In the genomic region with DNA sequence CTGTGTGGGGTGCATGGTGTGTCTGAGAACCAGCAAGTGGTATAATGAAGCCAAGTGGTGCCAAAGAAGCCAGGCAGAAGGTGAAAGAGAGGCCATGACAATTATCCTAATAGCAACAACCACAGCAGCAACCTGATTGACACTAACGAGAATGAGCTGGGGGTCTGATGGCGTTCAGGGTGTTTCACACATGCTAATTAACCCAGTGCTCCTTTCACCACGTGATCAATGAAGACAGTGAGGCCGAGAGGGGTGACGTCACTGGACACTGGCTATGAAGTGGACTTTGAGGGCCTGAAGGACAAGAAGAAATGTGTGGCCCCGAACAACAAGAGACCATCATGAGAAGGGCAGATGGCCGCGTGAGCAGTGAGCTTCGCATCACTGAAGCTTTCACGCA, we compare ENCODE assay signal across 22 cellular contexts.
"Had no signal": no experiment of that assay in that cellular context is flagged by ENCODE, and none has a peak within 500 bp of the region (broad histone marks: within the 10 kb centered on the region; RNA-seq: fewer than 3 reads in every experiment).

No MANE protein-coding gene starts in this region.

- FAIRE-seq: astrocyte, keratinocyte had no signal

- H3K27ac ChIP-seq: breast epithelium, coronary artery, epithelial cell of prostate, heart left ventricle, lower lobe of right lung, spleen, thoracic aorta had no signal

- H3K27me3 Mint-ChIP-seq: activated CD4-positive, alpha-beta memory T cell treated with anti-CD3 and anti-CD28 coated beads for 36 hours; type B pancreatic cell had no signal

- H3K4me3 Mint-ChIP-seq: activated CD4-positive, alpha-beta memory T cell treated with anti-CD3 and anti-CD28 coated beads for 36 hours; neural crest cell; type B pancreatic cell had no signal

- H3K36me3 ChIP-seq: breast epithelium, heart left ventricle, lower lobe of right lung, spleen, thoracic aorta had no signal

- ATAC-seq: activated naive CD4-positive, alpha-beta T cell treated with anti-CD3 and anti-CD28 coated beads, Interleukin-2, amount 50 U/mL, for 72 hours; heart left ventricle; left lobe of liver; lower lobe of right lung; mucosa of descending colon had no signal

- H3K27me3 ChIP-seq: breast epithelium, heart left ventricle had no signal

- H3K4me1 ChIP-seq: breast epithelium had no signal

- H3K9me3 Mint-ChIP-seq: activated CD4-positive, alpha-beta memory T cell treated with anti-CD3 and anti-CD28 coated beads for 36 hours; type B pancreatic cell had no signal

- DNase-seq: activated CD4-positive, alpha-beta memory T cell treated with anti-CD3 and anti-CD28 coated beads for 36 hours; activated CD4-positive, alpha-beta T cell treated with anti-CD3 and anti-CD28 coated beads for 48 hours; activated T-cell treated with anti-CD3 and anti-CD28 coated beads, Interleukin-2, amount 50 U/mL, for 1 hour; lower lobe of right lung; mesendoderm; mucosa of descending colon; retina; spleen; stimulated activated CD4-positive, alpha-beta T cell treated with anti-CD3 and anti-CD28 coated beads, Interleukin-4, amount 100 ng/mL, for 1 hour; stimulated activated naive CD4-positive, alpha-beta T cell treated with Interleukin-2 at 50 U/mL for 16 hours had no signal

- H3K36me3 Mint-ChIP-seq: activated CD4-positive, alpha-beta memory T cell treated with anti-CD3 and anti-CD28 coated beads for 36 hours; activated naive CD4-positive, alpha-beta T cell treated with anti-CD3 and anti-CD28 coated beads, Interleukin-2, amount 50 U/mL, for 72 hours had no signal

- H3K4me3 ChIP-seq: breast epithelium, coronary artery, heart left ventricle, lower lobe of right lung, mucosa of descending colon, spleen, thoracic aorta had no signal

- H3K9me3 ChIP-seq: breast epithelium, heart left ventricle, lower lobe of right lung, mucosa of descending colon, spleen, thoracic aorta had no signal

- H3K27ac Mint-ChIP-seq: activated CD4-positive, alpha-beta memory T cell treated with anti-CD3 and anti-CD28 coated beads for 36 hours; activated naive CD4-positive, alpha-beta T cell treated with anti-CD3 and anti-CD28 coated beads, Interleukin-2, amount 50 U/mL, for 72 hours; progenitor cell of endocrine pancreas; type B pancreatic cell had no signal
